8 cellular contexts compared by ENCODE assay signal in the genomic region with DNA sequence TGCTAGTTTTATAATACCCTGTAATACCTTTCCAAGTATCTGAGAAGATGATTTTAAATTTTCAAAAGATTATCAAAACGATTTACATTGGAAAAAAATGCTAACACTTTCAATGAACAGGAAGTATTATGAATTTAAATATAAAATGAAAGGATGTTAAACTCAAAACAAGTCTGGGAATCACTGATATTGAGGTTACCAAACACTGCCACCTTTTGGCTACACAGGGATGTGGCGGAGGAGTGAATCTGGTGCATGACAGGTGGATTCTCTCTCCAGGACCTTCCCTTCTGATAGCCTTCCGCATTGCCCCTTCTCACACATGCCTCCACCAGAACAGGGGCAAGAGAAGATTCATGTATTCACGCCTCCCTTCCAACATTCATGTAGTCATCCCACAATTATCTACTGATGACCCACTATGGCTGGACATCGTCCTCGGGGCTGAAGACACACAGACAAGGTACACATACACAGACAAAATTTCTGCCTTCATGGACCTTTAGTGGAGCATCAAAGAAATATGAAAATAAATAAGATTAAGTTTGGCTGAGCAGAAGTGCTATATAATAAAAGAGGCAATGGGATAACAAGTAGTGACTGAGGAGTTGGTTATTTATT. TPM values are rescaled to one million over a fixed set of nuclear protein-coding genes. Genes with fewer than 3 reads are reported as not detected.
DNase-seq lines count a peak whose midpoint lies in the region; ATAC-seq and TF ChIP-seq lines count a peak whose summit lies in the region.

No MANE protein-coding gene starts in this region.

- intact Hi-C loops in sciatic nerve (cut with DNase I): no loop called here
- intact Hi-C loops in posterior cingulate gyrus (cut with DNase I): no loop called here

- TF ChIP-seq CTCF in LNCaP clone FGC (IDR thresholded peaks at IDR 0.05; ENCODE audit: control insufficient read depth, extremely low read depth, insufficient read depth): peak; percentile 79
- peak; percentile 73 for TF ChIP-seq CTCF in foreskin fibroblast (IDR thresholded peaks at IDR 0.05; ENCODE audit: low read depth, low read length)

- DNase-seq in NCI-H2081 (lab: John Stamatoyannopoulos, UW): peak; percentile 33 to 41
- no peak for DNase-seq in NCI-H2081 treated with DMSO at 0.1 percent for 48 hours (lab: John Stamatoyannopoulos, UW)
- DNase-seq in LNCaP clone FGC (ENCODE audit: low read depth): no peak
- DNase-seq in activated CD4-positive, alpha-beta T cell treated with anti-CD3 and anti-CD28 coated beads for 4 hours: peak; percentile 31 to 47
- DNase-seq in foreskin fibroblast: peak; percentile 22 to 64
- no peak for DNase-seq in sciatic nerve (ENCODE audit: low spot score)
- DNase-seq in posterior cingulate gyrus: no peak
- no peak for DNase-seq in epidermal melanocyte (ENCODE audit: insufficient read length, low spot score)

- ATAC-seq in sciatic nerve: peak; percentile 68

- H3K4me3 ChIP-seq in LNCaP clone FGC (ENCODE audit: low read depth, low read length) (no peak overlapping the region), foreskin fibroblast (ENCODE audit: low read depth in 1 of 2, low read length in 2 of 2) (no peak overlapping the region)

RNA-seq across cellular contexts. Expression of gene ATG16L2, which starts 34.7 kb away (rescaled TPM):
- 79.7 TPM for total RNA-seq in sciatic nerve

RNA-seq across cellular contexts. Expression of gene STARD10, which starts 55.1 kb away (rescaled TPM):
- 27.2 TPM for total RNA-seq in sciatic nerve

Comparison
In these comparisons a context has a peak if more than half of its experiments do, and no peak if none do; other contexts are left out.
1. DNase-seq: peak in NCI-H2081 (2 of 2), activated CD4-positive, alpha-beta T cell treated with anti-CD3 and anti-CD28 coated beads for 4 hours (2 of 2) and foreskin fibroblast (2 of 2); none in NCI-H2081 treated with DMSO at 0.1 percent for 48 hours (single experiment), LNCaP clone FGC (single experiment), sciatic nerve (single experiment), posterior cingulate gyrus (0 of 10) and epidermal melanocyte (single experiment).